15 cellular contexts compared by ENCODE assay signal in genomic region chr7:157477550-157478212, GRCh38.
DNase-seq lines count a peak whose midpoint lies in the region; ATAC-seq, FAIRE-seq and TF ChIP-seq lines count a peak whose summit lies in the region.
"Had no signal": no experiment of that assay in that cellular context is flagged by ENCODE, and none has a peak within 500 bp of the region (broad histone marks: within the 10 kb centered on the region; RNA-seq: fewer than 3 reads in every experiment).

No MANE protein-coding gene starts in this region.

- no peak overlapping the region for H3K9ac ChIP-seq in GM12878 (ENCODE audit: control insufficient read depth, insufficient read depth, low read length)

- H3K27me3 Mint-ChIP-seq in T-helper 1 cell treated with Interleukin-12 subunit alpha and Interleukin-12 subunit beta and Interleukin-4 antibody, amounts not matched to agents 30 μg/mL and 1 μg/mL, for 36 hours (ENCODE audit: low read depth) = no peaks in the 10 kb centered on the region

- no peak for TF ChIP-seq RAD21 in GM12878 (IDR thresholded peaks at IDR 0.05; ENCODE audit: insufficient read depth, low read depth, low read length)

- H3K79me2 ChIP-seq in GM12878 (ENCODE audit: control insufficient read depth, insufficient read depth, low read length) = no peaks in the 10 kb centered on the region

- DNase-seq in activated CD8-positive, alpha-beta memory T cell treated with anti-CD3 and anti-CD28 coated beads for 24 hours = peak; percentile 58
- DNase-seq in activated CD8-positive, alpha-beta memory T cell treated with anti-CD3 and anti-CD28 coated beads, Interleukin-2, amount 50 U/mL, for 4 hours = no peak
- DNase-seq in GM12878 (ENCODE audit: low read depth, low spot score) (no peak), spleen (peak; percentile 66), ureter (ENCODE audit: low spot score) (no peak), amygdala (lab: John Stamatoyannopoulos, UW) (no peak)
- DNase-seq: activated gamma-delta T cell, DMS79 treated with DMSO at 0.1 percent for 48 hours, foreskin keratinocyte, NCI-H2171 treated with DMSO at 0.1 percent for 48 hours, uterus had no signal

- intact Hi-C loops in GM12878 (cut with micrococcal nuclease; ENCODE audit: unreplicated experiment) = no loop called here
- intact Hi-C loops in spleen (cut with DNase I; ENCODE audit: low total_unique reads) = no loop called here

- H3K4me1 Mint-ChIP-seq in T-helper 1 cell treated with Interleukin-12 subunit alpha and Interleukin-12 subunit beta and Interleukin-4 antibody, amounts not matched to agents 30 μg/mL and 1 μg/mL, for 36 hours (ENCODE audit: low read depth) = peaks cover 30% of the 10 kb centered on the region

- H3K4me1 ChIP-seq in GM12878 (ENCODE audit: control insufficient read depth, insufficient read depth, low read length) (0 out of 2 replicates have a peak, but pooled peaks cover 4% of the 10 kb centered on the region), spleen (peaks cover 0 to 6% (median 0%) of the 10 kb centered on the region in 6 donors)
- H3K4me1 ChIP-seq: foreskin keratinocyte, uterus had no signal

- no peaks in the 10 kb centered on the region for H4K20me1 ChIP-seq in GM12878 (ENCODE audit: control insufficient read depth, insufficient read depth)

- H3K4me3 Mint-ChIP-seq in T-helper 1 cell treated with Interleukin-12 subunit alpha and Interleukin-12 subunit beta and Interleukin-4 antibody, amounts not matched to agents 30 μg/mL and 1 μg/mL, for 36 hours = peak overlapping the region; percentile 20
- H3K4me3 Mint-ChIP-seq: dendritic cell treated with granulocyte-macrophage colony-stimulating factor and Interleukin-4, amounts not matched to agents 40 ng/mL and 50 ng/mL, for 4 days had no signal

- BruUV-seq in GM12878 (replicated peaks; lab: Mats Ljungman, UMichigan) = no TSS peak

- no peak overlapping the region for H2AFZ ChIP-seq in GM12878 (ENCODE audit: control insufficient read depth, low read depth, low read length)

- in situ Hi-C loops in GM12878 (cut with MboI) = no loop called here

- SMC1A ChIA-PET in GM12878 (lab: Charles Lee; ENCODE audit: uncharacterized antibody, unreplicated experiment) = no interaction called here

- peaks cover 34% of the 10 kb centered on the region for H3K36me3 Mint-ChIP-seq in T-helper 1 cell treated with Interleukin-12 subunit alpha and Interleukin-12 subunit beta and Interleukin-4 antibody, amounts not matched to agents 30 μg/mL and 1 μg/mL, for 36 hours (ENCODE audit: low read depth)

- TF ChIP-seq EP300 in GM12878 (IDR thresholded peaks at IDR 0.05; ENCODE audit: borderline replicate concordance in 1 of 2, control insufficient read depth in 1 of 2, low read depth in 2 of 2, low read length in 2 of 2) = no peak

- WGBS in GM12878 (ENCODE audit: insufficient coverage, insufficient replicate concordance, low lambda C conversion rate, missing lambda C conversion rate) = 58% methylated on average over 17 of the region's 20 CpGs
- WGBS in spleen, 5 donors = 61 to 73% (median 71%) methylated on average over 20 of the region's 20 CpGs

- H3K27me3 ChIP-seq in GM12878 (replicated peaks in 1 of 2; ENCODE audit: control insufficient read depth in 2 of 2, insufficient read depth in 2 of 2, low read length in 1 of 2) (no peaks in the 10 kb centered on the region), spleen (replicated peaks in 1 of 7) (no peaks in the 10 kb centered on the region)
- H3K27me3 ChIP-seq: foreskin keratinocyte, uterus had no signal

- peaks cover 20% of the 10 kb centered on the region for H3K9me3 Mint-ChIP-seq in T-helper 1 cell treated with Interleukin-12 subunit alpha and Interleukin-12 subunit beta and Interleukin-4 antibody, amounts not matched to agents 30 μg/mL and 1 μg/mL, for 36 hours

- POLR2A ChIA-PET in GM12878 (lab: Charles Lee) = no interaction called here

- H3K27ac ChIP-seq in GM12878 (ENCODE audit: control insufficient read depth, insufficient read depth) = no peak overlapping the region
- H3K27ac ChIP-seq in spleen = no peak overlapping the region
- H3K27ac ChIP-seq: foreskin keratinocyte, uterus had no signal

- ATAC-seq in GM12878 (no peak), HG02610 (IDR thresholded peaks at IDR 0.05; ENCODE audit: unreplicated experiment) (no peak)
- ATAC-seq: foreskin keratinocyte, sciatic nerve had no signal

- no peak for FAIRE-seq in GM12878 (lab: Jason Lieb, UNC)

- CTCF ChIA-PET in GM12878 (lab: Yijun Ruan, JAX) = interaction anchor here (0.5 kb wide), 1 partner anchor 150 kb away, joined by 3 read pairs; no protein-coding TSS in a partner anchor

- H3K27ac Mint-ChIP-seq in T-helper 1 cell treated with Interleukin-12 subunit alpha and Interleukin-12 subunit beta and Interleukin-4 antibody, amounts not matched to agents 30 μg/mL and 1 μg/mL, for 36 hours = peak overlapping the region; percentile 77
- H3K27ac Mint-ChIP-seq: dendritic cell treated with granulocyte-macrophage colony-stimulating factor and Interleukin-4, amounts not matched to agents 40 ng/mL and 50 ng/mL, for 4 days had no signal

- H3K9me3 ChIP-seq in GM12878 (replicated peaks; ENCODE audit: control insufficient read depth, insufficient read depth, low read length) = peaks cover 3% of the 10 kb centered on the region; the same call in 2 of the 3 replicates
- peaks cover 0 to 24% (median 20%) of the 10 kb centered on the region in 8 donors for H3K9me3 ChIP-seq in spleen
- H3K9me3 ChIP-seq: uterus had no signal

- TF ChIP-seq CTCF in GM12878 (IDR thresholded peaks at IDR 0.05 in 2 of 3, conservative IDR thresholded peaks at IDR 0.05 in 1 of 3; ENCODE audit: control insufficient read depth in 2 of 3, extremely low read depth in 1 of 3, insufficient read depth in 1 of 3, low read depth in 3 of 3, low read length in 3 of 3) (no peak), spleen (IDR thresholded peaks at IDR 0.05 in 8 of 11, conservative IDR thresholded peaks at IDR 0.05 in 3 of 11) (no peak)

- TF ChIP-seq POLR2A in GM12878 (IDR thresholded peaks at IDR 0.05; ENCODE audit: low read depth, low read length) = no peak
- TF ChIP-seq POLR2A in spleen (IDR thresholded peaks at IDR 0.05) = no peak

- H3K4me3 ChIP-seq in GM12878 (no peak overlapping the region), spleen (peak overlapping the region in 1 of 8 donors; percentile 47)
- H3K4me3 ChIP-seq: uterus had no signal

- H3K36me3 ChIP-seq in GM12878 (ENCODE audit: control insufficient read depth in 2 of 2, insufficient read depth in 2 of 2, low read length in 1 of 2) (no peaks in the 10 kb centered on the region), spleen (no peaks in the 10 kb centered on the region)
- H3K36me3 ChIP-seq: uterus had no signal

- H3K4me2 ChIP-seq in GM12878 (ENCODE audit: control insufficient read depth, insufficient read depth) = 0 out of 2 replicates have a peak overlapping the region, but pooled peaks have one; percentile 25

- RAD21 ChIA-PET in GM12878 (lab: Charles Lee; ENCODE audit: unreplicated experiment) = no interaction called here

TF ChIP-seq in GM12878, 131 proteins besides CTCF, POLR2A, EP300 and RAD21:
- TF ChIP-seq SUPT20H (IDR thresholded peaks at IDR 0.05; ENCODE audit: borderline replicate concordance, control insufficient read depth, low read depth, low read length) = no peak
- no peak for TF ChIP-seq USF1 (IDR thresholded peaks at IDR 0.05; ENCODE audit: borderline replicate concordance, extremely low read length, insufficient read depth, low read depth, low read length)
- no peak for TF ChIP-seq ZNF207 (IDR thresholded peaks at IDR 0.05; ENCODE audit: borderline replicate concordance)
- TF ChIP-seq NFXL1 (IDR thresholded peaks at IDR 0.05; ENCODE audit: borderline replicate concordance) = no peak
- no peak for TF ChIP-seq MAX (IDR thresholded peaks at IDR 0.05; ENCODE audit: low read depth, low read length)
- TF ChIP-seq CREM (IDR thresholded peaks at IDR 0.05; ENCODE audit: low read depth) = no peak
- TF ChIP-seq KDM1A (IDR thresholded peaks at IDR 0.05; ENCODE audit: borderline replicate concordance) = no peak
- TF ChIP-seq RCOR1 (conservative IDR thresholded peaks at IDR 0.05; ENCODE audit: low read depth, low read length) = no peak
- no peak for TF ChIP-seq NRF1 (conservative IDR thresholded peaks at IDR 0.05; ENCODE audit: low read depth, low read length)
- no peak for TF ChIP-seq JUNB (IDR thresholded peaks at IDR 0.05)
TF ChIP-seq in GM12878: peak in this region for 0.

Comparison
In these comparisons a context has a peak if more than half of its experiments do, and no peak if none do; other contexts are left out.
1. DNase-seq: peak in activated CD8-positive, alpha-beta memory T cell treated with anti-CD3 and anti-CD28 coated beads for 24 hours (single experiment) and spleen (single experiment); none in activated CD8-positive, alpha-beta memory T cell treated with anti-CD3 and anti-CD28 coated beads, Interleukin-2, amount 50 U/mL, for 4 hours (single experiment), GM12878 (single experiment), ureter (single experiment) and amygdala (0 of 56).